In the genomic region with DNA sequence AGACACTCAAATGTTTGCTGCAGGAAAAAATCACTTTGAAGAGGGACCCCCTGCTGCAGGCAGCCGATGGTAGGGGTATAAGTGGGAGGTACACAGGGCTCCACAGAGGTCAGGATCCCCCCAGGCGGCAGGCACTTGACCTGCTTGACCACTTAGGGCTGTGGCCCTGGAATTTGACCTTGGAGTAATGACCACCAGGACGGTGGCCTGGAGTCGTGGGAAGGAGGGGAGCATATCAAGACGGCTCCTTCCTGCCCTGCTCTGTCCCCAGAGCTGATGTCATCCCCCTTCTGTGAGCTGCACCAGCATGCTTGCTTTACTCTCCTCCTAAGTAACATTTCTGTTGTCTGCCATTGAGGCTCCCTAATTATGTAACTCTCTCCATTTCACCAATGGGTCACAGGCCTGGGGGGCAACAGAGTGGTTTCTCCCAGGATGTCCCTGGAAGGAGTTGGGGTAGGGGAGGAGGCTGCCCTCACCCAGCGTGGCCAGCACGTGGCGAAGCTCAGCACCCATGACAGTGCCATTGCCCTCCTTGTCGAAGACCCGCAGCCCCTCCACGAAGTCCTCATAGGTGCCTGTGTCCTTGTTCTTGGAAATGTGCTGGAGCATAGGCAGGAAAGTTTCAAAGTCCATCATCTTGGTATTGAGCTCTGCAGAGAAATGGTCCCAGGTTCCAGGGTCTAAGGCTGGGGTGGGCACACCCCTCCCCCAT, we compare ENCODE assay signal across 1 cellular context.
TF ChIP-seq lines count a peak whose summit lies in the region.

No MANE protein-coding gene starts in this region.

TF ChIP-seq in WTC11, 78 proteins besides CTCF, POLR2A, EP300 and RAD21 (continued from another document):
- TF ChIP-seq, protein P1, sequence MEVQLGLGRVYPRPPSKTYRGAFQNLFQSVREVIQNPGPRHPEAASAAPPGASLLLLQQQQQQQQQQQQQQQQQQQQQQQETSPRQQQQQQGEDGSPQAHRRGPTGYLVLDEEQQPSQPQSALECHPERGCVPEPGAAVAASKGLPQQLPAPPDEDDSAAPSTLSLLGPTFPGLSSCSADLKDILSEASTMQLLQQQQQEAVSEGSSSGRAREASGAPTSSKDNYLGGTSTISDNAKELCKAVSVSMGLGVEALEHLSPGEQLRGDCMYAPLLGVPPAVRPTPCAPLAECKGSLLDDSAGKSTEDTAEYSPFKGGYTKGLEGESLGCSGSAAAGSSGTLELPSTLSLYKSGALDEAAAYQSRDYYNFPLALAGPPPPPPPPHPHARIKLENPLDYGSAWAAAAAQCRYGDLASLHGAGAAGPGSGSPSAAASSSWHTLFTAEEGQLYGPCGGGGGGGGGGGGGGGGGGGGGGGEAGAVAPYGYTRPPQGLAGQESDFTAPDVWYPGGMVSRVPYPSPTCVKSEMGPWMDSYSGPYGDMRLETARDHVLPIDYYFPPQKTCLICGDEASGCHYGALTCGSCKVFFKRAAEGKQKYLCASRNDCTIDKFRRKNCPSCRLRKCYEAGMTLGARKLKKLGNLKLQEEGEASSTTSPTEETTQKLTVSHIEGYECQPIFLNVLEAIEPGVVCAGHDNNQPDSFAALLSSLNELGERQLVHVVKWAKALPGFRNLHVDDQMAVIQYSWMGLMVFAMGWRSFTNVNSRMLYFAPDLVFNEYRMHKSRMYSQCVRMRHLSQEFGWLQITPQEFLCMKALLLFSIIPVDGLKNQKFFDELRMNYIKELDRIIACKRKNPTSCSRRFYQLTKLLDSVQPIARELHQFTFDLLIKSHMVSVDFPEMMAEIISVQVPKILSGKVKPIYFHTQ (CRISPR knock-in tag; IDR thresholded peaks at IDR 0.05), result no peak
- TF ChIP-seq CREM (CRISPR knock-in tag; IDR thresholded peaks at IDR 0.05) (no peak), ZNF232 (CRISPR knock-in tag; IDR thresholded peaks at IDR 0.05) (no peak), ZNF317 (CRISPR knock-in tag; IDR thresholded peaks at IDR 0.05; ENCODE audit: borderline replicate concordance, low read depth) (no peak)
- TF ChIP-seq, protein P2, sequence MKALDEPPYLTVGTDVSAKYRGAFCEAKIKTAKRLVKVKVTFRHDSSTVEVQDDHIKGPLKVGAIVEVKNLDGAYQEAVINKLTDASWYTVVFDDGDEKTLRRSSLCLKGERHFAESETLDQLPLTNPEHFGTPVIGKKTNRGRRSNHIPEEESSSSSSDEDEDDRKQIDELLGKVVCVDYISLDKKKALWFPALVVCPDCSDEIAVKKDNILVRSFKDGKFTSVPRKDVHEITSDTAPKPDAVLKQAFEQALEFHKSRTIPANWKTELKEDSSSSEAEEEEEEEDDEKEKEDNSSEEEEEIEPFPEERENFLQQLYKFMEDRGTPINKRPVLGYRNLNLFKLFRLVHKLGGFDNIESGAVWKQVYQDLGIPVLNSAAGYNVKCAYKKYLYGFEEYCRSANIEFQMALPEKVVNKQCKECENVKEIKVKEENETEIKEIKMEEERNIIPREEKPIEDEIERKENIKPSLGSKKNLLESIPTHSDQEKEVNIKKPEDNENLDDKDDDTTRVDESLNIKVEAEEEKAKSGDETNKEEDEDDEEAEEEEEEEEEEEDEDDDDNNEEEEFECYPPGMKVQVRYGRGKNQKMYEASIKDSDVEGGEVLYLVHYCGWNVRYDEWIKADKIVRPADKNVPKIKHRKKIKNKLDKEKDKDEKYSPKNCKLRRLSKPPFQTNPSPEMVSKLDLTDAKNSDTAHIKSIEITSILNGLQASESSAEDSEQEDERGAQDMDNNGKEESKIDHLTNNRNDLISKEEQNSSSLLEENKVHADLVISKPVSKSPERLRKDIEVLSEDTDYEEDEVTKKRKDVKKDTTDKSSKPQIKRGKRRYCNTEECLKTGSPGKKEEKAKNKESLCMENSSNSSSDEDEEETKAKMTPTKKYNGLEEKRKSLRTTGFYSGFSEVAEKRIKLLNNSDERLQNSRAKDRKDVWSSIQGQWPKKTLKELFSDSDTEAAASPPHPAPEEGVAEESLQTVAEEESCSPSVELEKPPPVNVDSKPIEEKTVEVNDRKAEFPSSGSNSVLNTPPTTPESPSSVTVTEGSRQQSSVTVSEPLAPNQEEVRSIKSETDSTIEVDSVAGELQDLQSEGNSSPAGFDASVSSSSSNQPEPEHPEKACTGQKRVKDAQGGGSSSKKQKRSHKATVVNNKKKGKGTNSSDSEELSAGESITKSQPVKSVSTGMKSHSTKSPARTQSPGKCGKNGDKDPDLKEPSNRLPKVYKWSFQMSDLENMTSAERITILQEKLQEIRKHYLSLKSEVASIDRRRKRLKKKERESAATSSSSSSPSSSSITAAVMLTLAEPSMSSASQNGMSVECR (CRISPR knock-in tag; IDR thresholded peaks at IDR 0.05; ENCODE audit: borderline replicate concordance), result no peak
